In the genomic region with DNA sequence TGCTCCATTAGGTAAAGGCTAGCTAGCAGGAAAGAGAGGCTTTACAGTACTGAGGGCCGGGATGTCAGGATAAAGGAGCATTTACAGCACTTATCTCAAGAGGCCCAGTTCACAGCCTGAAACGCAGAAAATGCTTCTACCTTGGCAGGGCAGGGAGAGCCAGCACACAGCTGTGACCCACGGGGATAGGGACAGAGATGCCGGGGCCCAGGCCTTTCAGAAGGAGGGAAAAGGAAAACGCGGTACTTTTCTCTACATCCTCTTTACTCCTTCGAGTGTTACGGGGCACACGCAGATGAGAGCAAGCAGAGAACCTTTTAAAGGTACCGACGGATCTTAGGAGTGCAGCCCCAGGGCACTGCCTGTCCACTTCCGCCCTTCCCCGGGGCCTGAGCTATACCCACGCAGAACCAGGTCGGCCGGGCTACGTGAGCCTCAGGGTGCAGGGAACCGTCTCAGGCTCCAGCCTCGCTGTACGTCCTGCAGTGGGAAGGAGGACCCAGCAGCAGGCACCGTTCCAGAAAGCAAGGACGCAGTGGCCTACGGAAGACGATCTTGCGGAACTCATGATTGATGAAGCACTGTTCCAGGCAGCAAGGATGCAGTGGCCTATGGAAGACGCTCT, we compare ENCODE assay signal across 18 cellular contexts.
DNase-seq lines count a peak whose midpoint lies in the region; ATAC-seq and TF ChIP-seq lines count a peak whose summit lies in the region.
"Had no signal": no experiment of that assay in that cellular context is flagged by ENCODE, and none has a peak within 500 bp of the region (broad histone marks: within the 10 kb centered on the region; RNA-seq: fewer than 3 reads in every experiment).

No MANE protein-coding gene starts in this region.

- H3K36me3 Mint-ChIP-seq in natural killer cell treated with Interleukin-12 subunit alpha and Interleukin-12 subunit beta and Interleukin-15 and Interleukin-18, amount 100 ng/mL, for 72 hours, result no peaks in the 10 kb centered on the region
- H3K36me3 Mint-ChIP-seq in natural killer cell, result no peaks in the 10 kb centered on the region

- ATAC-seq in natural killer cell treated with Interleukin-12 subunit alpha and Interleukin-12 subunit beta and Interleukin-15 and Interleukin-18, amount 100 ng/mL, for 72 hours, result no peak
- no peak for ATAC-seq in natural killer cell
- ATAC-seq: GM23338, SK-N-SH treated with all-trans-retinoic acid at 6 μM for 48 hours had no signal

- H2BK15ac ChIP-seq in neuronal stem cell (ENCODE audit: low read length), result no peak overlapping the region

- H3K9me3 Mint-ChIP-seq in natural killer cell treated with Interleukin-12 subunit alpha and Interleukin-12 subunit beta and Interleukin-15 and Interleukin-18, amount 100 ng/mL, for 72 hours, result no peaks in the 10 kb centered on the region
- H3K9me3 Mint-ChIP-seq in natural killer cell, result no peaks in the 10 kb centered on the region
- H3K9me3 Mint-ChIP-seq: GM23338 had no signal

- no peak overlapping the region for H3K27ac ChIP-seq in neuronal stem cell (replicated peaks; ENCODE audit: low read length)
- H3K27ac ChIP-seq: 22Rv1, C4-2B had no signal

- H4K8ac ChIP-seq in neuronal stem cell (ENCODE audit: low read depth, low read length), result no peak overlapping the region

- no peak overlapping the region for H3K4me2 ChIP-seq in neuronal stem cell (ENCODE audit: insufficient read depth, low read length, poor library complexity, severe bottlenecking)
- H3K4me2 ChIP-seq: GM23338 had no signal

- no peak for TF ChIP-seq CTCF in natural killer cell (IDR thresholded peaks at IDR 0.05)

- intact Hi-C loops in natural killer cell (cut with micrococcal nuclease), result no loop called here

- H3K9ac ChIP-seq in neuronal stem cell (ENCODE audit: low read depth, low read length, poor library complexity), result no peak overlapping the region

- no peak overlapping the region for H2BK120ac ChIP-seq in neuronal stem cell (ENCODE audit: low read depth, low read length)

- H4K91ac ChIP-seq in neuronal stem cell (ENCODE audit: low read depth, low read length, poor library complexity), result no peak overlapping the region

- in situ Hi-C loops in ACHN (cut with HindIII; ENCODE audit: low pct_ligation_motif_present, low pct_unique_long_range_greater_than_20kb, low sequenced_read_pairs), result no loop called here

- no peaks in the 10 kb centered on the region for H3K79me1 ChIP-seq in neuronal stem cell (ENCODE audit: low read depth, low read length)

- H2BK12ac ChIP-seq in neuronal stem cell (ENCODE audit: low read length), result no peak overlapping the region

- H3K27me3 Mint-ChIP-seq in natural killer cell treated with Interleukin-12 subunit alpha and Interleukin-12 subunit beta and Interleukin-15 and Interleukin-18, amount 100 ng/mL, for 72 hours, result no peaks in the 10 kb centered on the region
- no peaks in the 10 kb centered on the region for H3K27me3 Mint-ChIP-seq in natural killer cell (ENCODE audit: low read depth in 2 of 2)

- H3K9me3 ChIP-seq in neuronal stem cell (replicated peaks in 1 of 2; ENCODE audit: control insufficient read depth in 2 of 2, insufficient read depth in 1 of 2, low read depth in 1 of 2, low read length in 2 of 2), result no peaks in the 10 kb centered on the region
- H3K9me3 ChIP-seq: Caco-2 had no signal

- no peak overlapping the region for H3K4ac ChIP-seq in neuronal stem cell (ENCODE audit: low read length)

- WGBS in neuronal stem cell (ENCODE audit: extremely low coverage in 2 of 2, insufficient read length in 2 of 2, insufficient replicate concordance in 1 of 2), 2 donors, result no CpG with 5 or more reads among the region's 26 CpGs

- H2AFZ ChIP-seq in neuronal stem cell (ENCODE audit: low read length), result no peak overlapping the region
- H2AFZ ChIP-seq: GM23338 had no signal

- H3K14ac ChIP-seq in neuronal stem cell (ENCODE audit: low read length), result no peak overlapping the region

- no peak overlapping the region for H3K27ac Mint-ChIP-seq in natural killer cell treated with Interleukin-12 subunit alpha and Interleukin-12 subunit beta and Interleukin-15 and Interleukin-18, amount 100 ng/mL, for 72 hours
- H3K27ac Mint-ChIP-seq in natural killer cell, result no peak overlapping the region
- H3K27ac Mint-ChIP-seq: GM23338 had no signal

- H3K36me3 ChIP-seq in neuronal stem cell (replicated peaks in 1 of 2; ENCODE audit: control insufficient read depth in 2 of 2, insufficient read depth in 2 of 2, low read length in 2 of 2), result peaks cover 2 to 9% of the 10 kb centered on the region in 2 donors

- no peaks in the 10 kb centered on the region for H3K27me3 ChIP-seq in neuronal stem cell (ENCODE audit: control insufficient read depth in 3 of 3, insufficient read depth in 3 of 3, low read depth in 1 of 3, low read length in 3 of 3)

- H2AK5ac ChIP-seq in neuronal stem cell (ENCODE audit: low read depth, low read length), result no peak overlapping the region

- no peak overlapping the region for H2BK5ac ChIP-seq in neuronal stem cell (ENCODE audit: low read length)

- peak overlapping the region in 1 of 2 donors; percentile 30 for H3K4me3 ChIP-seq in neuronal stem cell (ENCODE audit: low read length in 2 of 2)
- H3K4me3 ChIP-seq: GM23338 had no signal

- H3K4me3 Mint-ChIP-seq in natural killer cell treated with Interleukin-12 subunit alpha and Interleukin-12 subunit beta and Interleukin-15 and Interleukin-18, amount 100 ng/mL, for 72 hours, result no peak overlapping the region
- H3K4me3 Mint-ChIP-seq in natural killer cell, result no peak overlapping the region
- H3K4me3 Mint-ChIP-seq: GM23338 had no signal

- peak; percentile 63 for DNase-seq in DMS79 treated with DMSO at 0.1 percent for 48 hours (lab: John Stamatoyannopoulos, UW)
- no peak for DNase-seq in DMS79 (lab: John Stamatoyannopoulos, UW)
- peak; percentile 29 for DNase-seq in natural killer cell treated with Interleukin-12 subunit alpha and Interleukin-12 subunit beta and Interleukin-15 and Interleukin-18, amount 100 ng/mL, for 72 hours (ENCODE audit: low spot score)
- DNase-seq in natural killer cell, result no peak
- DNase-seq in neuronal stem cell (ENCODE audit: low spot score), result no peak
- no peak for DNase-seq in ACHN
- no peak for DNase-seq in activated CD4-positive, alpha-beta T cell treated with anti-CD3 and anti-CD28 coated beads, Interleukin-2, amount 50 U/mL, for 48 hours
- DNase-seq in occipital lobe (lab: John Stamatoyannopoulos, UW), result no peak
- DNase-seq: Caco-2, MV-4-11, NCI-H1417 treated with DMSO at 0.1 percent for 48 hours, NCI-H510A, NCI-H82, SHP77 had no signal

- H3K4me1 ChIP-seq in neuronal stem cell (ENCODE audit: control insufficient read depth in 2 of 2, insufficient read depth in 1 of 2, low read depth in 1 of 2, low read length in 2 of 2), result no peaks in the 10 kb centered on the region
- H3K4me1 ChIP-seq: Caco-2 had no signal

- H3K4me1 Mint-ChIP-seq in natural killer cell treated with Interleukin-12 subunit alpha and Interleukin-12 subunit beta and Interleukin-15 and Interleukin-18, amount 100 ng/mL, for 72 hours (ENCODE audit: low read depth in 2 of 2), result peaks cover 0 to 8% of the 10 kb centered on the region in 2 donors
- H3K4me1 Mint-ChIP-seq in natural killer cell, result peaks cover 13 to 27% of the 10 kb centered on the region in 2 donors
- H3K4me1 Mint-ChIP-seq: GM23338 had no signal

- no peak overlapping the region for H3K23ac ChIP-seq in neuronal stem cell (ENCODE audit: low read depth, low read length, poor library complexity)

- peak overlapping the region; percentile 5 for H3K18ac ChIP-seq in neuronal stem cell (ENCODE audit: low read length)

Comparison
In these comparisons a context has a peak if more than half of its experiments do, and no peak if none do; other contexts are left out.
1. DNase-seq: peak in DMS79 treated with DMSO at 0.1 percent for 48 hours (single experiment) and natural killer cell treated with Interleukin-12 subunit alpha and Interleukin-12 subunit beta and Interleukin-15 and Interleukin-18, amount 100 ng/mL, for 72 hours (single experiment); none in DMS79 (single experiment), natural killer cell (single experiment), neuronal stem cell (single experiment), ACHN (single experiment), activated CD4-positive, alpha-beta T cell treated with anti-CD3 and anti-CD28 coated beads, Interleukin-2, amount 50 U/mL, for 48 hours (0 of 2) and occipital lobe (single experiment).